Comparison of ENCODE assay signal across 15 cellular contexts in the genomic region with DNA sequence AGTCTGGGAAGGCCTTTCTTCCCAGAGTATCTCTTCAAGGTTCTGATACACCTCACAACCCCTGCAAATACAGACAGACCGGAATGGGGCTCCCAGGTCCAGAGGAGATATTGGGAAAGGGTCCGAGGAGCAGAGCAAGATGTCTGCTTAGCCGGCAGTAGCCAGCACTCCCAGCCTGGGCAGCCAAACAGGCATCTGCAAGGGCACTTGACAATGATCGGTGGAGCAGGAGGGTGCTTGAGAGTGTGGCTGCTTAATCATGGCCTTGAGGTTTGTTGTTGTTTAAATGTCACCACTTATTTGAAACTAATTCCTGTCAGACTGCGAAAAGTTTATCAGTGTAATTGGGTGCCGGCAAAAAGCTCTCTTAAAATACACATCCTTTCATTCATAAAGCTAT. TPM values are rescaled to one million over a fixed set of nuclear protein-coding genes. Genes with fewer than 3 reads are reported as not detected.
"Had no signal": no experiment of that assay in that cellular context is flagged by ENCODE, and none has a peak within 500 bp of the region (broad histone marks: within the 10 kb centered on the region; RNA-seq: fewer than 3 reads in every experiment).

No MANE protein-coding gene starts in this region.

RNA-seq across cellular contexts. Expression of a gene that starts 15.0 kb away (rescaled TPM):
- total RNA-seq: activated B cell treated with CpG ODN at 0.5 μM for 24 hours; activated CD4-positive, alpha-beta memory T cell treated with anti-CD3 and anti-CD28 coated beads for 36 hours; activated CD4-positive, alpha-beta memory T cell treated with anti-CD3 and anti-CD28 coated beads, Interleukin-2, amount 10 ng/mL, durations not matched to agents 7 days and 5 days; activated CD4-positive, alpha-beta T cell treated with anti-CD3 and anti-CD28 coated beads for 36 hours; activated CD4-positive, alpha-beta T cell treated with anti-CD3 and anti-CD28 coated beads, Interleukin-2, amount 10 ng/mL, durations not matched to agents 24 days and 14 days; activated CD4-positive, alpha-beta T cell treated with anti-CD3 and anti-CD28 coated beads, Interleukin-2, amount 10 ng/mL, durations not matched to agents 7 days and 5 days; activated CD8-positive, alpha-beta memory T cell treated with anti-CD3 and anti-CD28 coated beads for 36 hours; activated CD8-positive, alpha-beta memory T cell treated with anti-CD3 and anti-CD28 coated beads, Interleukin-2, amount 10 ng/mL, durations not matched to agents 7 days and 5 days; activated CD8-positive, alpha-beta T cell treated with anti-CD3 and anti-CD28 coated beads for 36 hours; activated CD8-positive, alpha-beta T cell treated with anti-CD3 and anti-CD28 coated beads, Interleukin-2, amount 10 ng/mL, durations not matched to agents 7 days and 5 days; T-cell; T-helper 1 cell treated with Interleukin-12 subunit alpha and Interleukin-12 subunit beta and Interleukin-4 antibody, amounts not matched to agents 30 ng/mL and 1 ng/mL, for 36 hours; T-helper 17 cell; T-helper 2 cell treated with Interferon-gamma antibody and Interleukin-4, amounts not matched to agents 100 ng/mL and 5 ng/mL, for 36 hours; WTC11 had no signal
